Comparison of ENCODE assay signal across 23 cellular contexts in the genomic region with DNA sequence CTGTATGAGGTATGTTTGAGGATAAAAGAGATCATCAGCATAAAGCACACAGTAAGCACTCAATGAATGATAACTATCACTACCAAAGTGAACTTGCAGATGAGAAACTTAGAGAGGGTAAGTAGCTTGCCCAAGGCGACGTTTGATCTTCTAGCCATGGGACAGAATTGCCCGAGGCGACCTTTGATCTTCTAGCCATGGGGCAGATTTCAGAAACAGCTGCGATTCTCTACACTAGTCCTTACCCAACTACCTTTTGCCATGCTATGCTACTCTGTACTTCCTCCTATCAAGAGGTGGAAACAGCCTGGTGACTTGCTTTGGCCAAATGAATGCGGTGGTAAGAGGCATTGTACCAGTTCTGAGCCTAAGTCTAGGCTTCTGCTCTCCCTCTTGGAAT. TPM values are rescaled to one million over a fixed set of nuclear protein-coding genes. Genes with fewer than 3 reads are reported as not detected.
DNase-seq lines count a peak whose midpoint lies in the region; ATAC-seq and TF ChIP-seq lines count a peak whose summit lies in the region.
"Had no signal": no experiment of that assay in that cellular context is flagged by ENCODE, and none has a peak within 500 bp of the region (broad histone marks: within the 10 kb centered on the region; RNA-seq: fewer than 3 reads in every experiment).

No MANE protein-coding gene starts in this region.

- H3K9me3 ChIP-seq in breast epithelium: no peaks in the 10 kb centered on the region
- H3K9me3 ChIP-seq in right lobe of liver: no peaks in the 10 kb centered on the region
- no peaks in the 10 kb centered on the region for H3K9me3 ChIP-seq in sigmoid colon
- H3K9me3 ChIP-seq: BE2C, MG63 had no signal

- H3K9ac ChIP-seq in mesendoderm (ENCODE audit: low read length): no peak overlapping the region
- H3K9ac ChIP-seq: GM23248 had no signal

- no peak overlapping the region for H3K4ac ChIP-seq in mesendoderm (ENCODE audit: low read depth, low read length)

- no peaks in the 10 kb centered on the region for H3K79me1 ChIP-seq in mesendoderm (ENCODE audit: low read length)

- no peaks in the 10 kb centered on the region for H3K79me2 ChIP-seq in mesendoderm (ENCODE audit: control insufficient read depth, insufficient read depth, low read length)

- peak overlapping the region; percentile 25 for H3K27ac Mint-ChIP-seq in MCF 10A (ENCODE audit: low read depth, unreplicated experiment)
- H3K27ac Mint-ChIP-seq in CD14-positive monocyte: no peak overlapping the region

- H3K4me3 Mint-ChIP-seq in MCF 10A (ENCODE audit: unreplicated experiment): no peak overlapping the region
- H3K4me3 Mint-ChIP-seq in CD14-positive monocyte: no peak overlapping the region

- H4K5ac ChIP-seq in mesendoderm (ENCODE audit: low read length): no peak overlapping the region

- no peaks in the 10 kb centered on the region for H3K36me3 Mint-ChIP-seq in MCF 10A (ENCODE audit: insufficient read depth, unreplicated experiment)
- no peaks in the 10 kb centered on the region for H3K36me3 Mint-ChIP-seq in CD14-positive monocyte

- no peak for TF ChIP-seq EP300 in sigmoid colon (IDR thresholded peaks at IDR 0.05)

- DNase-seq in MCF 10A (ENCODE audit: unreplicated experiment): no peak
- no peak for DNase-seq in breast epithelium (ENCODE audit: low spot score in 2 of 2)
- DNase-seq in right lobe of liver: no peak
- DNase-seq in sigmoid colon: no peak
- no peak for DNase-seq in mesendoderm
- DNase-seq in RKO (ENCODE audit: low spot score): no peak
- no peak for DNase-seq in CD14-positive monocyte (ENCODE audit: low spot score)
- DNase-seq: ACHN, BE2C, Calu3, DMS153, H7, KBM-7, NCI-H1105 treated with DMSO at 0.1 percent for 48 hours, NCI-H146, NCI-H446, NCI-H524 treated with DMSO at 0.1 percent for 48 hours, NCI-H774, SHP77 treated with DMSO at 0.1 percent for 48 hours had no signal

- no peak overlapping the region for H3K56ac ChIP-seq in mesendoderm (ENCODE audit: low read length)

- no peak for TF ChIP-seq CTCF in MCF 10A (IDR thresholded peaks at IDR 0.05; ENCODE audit: unreplicated experiment)
- no peak for TF ChIP-seq CTCF in breast epithelium (IDR thresholded peaks at IDR 0.05)
- TF ChIP-seq CTCF in right lobe of liver (IDR thresholded peaks at IDR 0.05): no peak
- TF ChIP-seq CTCF in sigmoid colon (IDR thresholded peaks at IDR 0.05): no peak
- TF ChIP-seq CTCF in CD14-positive monocyte (IDR thresholded peaks at IDR 0.05): no peak

- no peak overlapping the region for H2BK5ac ChIP-seq in mesendoderm (ENCODE audit: low read length)

- H3K4me1 Mint-ChIP-seq in MCF 10A (ENCODE audit: insufficient read depth, unreplicated experiment): peaks cover 7% of the 10 kb centered on the region
- H3K4me1 Mint-ChIP-seq in CD14-positive monocyte: no peaks in the 10 kb centered on the region

- CTCF ChIA-PET in MCF 10A (lab: Yijun Ruan, JAX): interaction anchor here (0.6 to 1.8 kb wide), 7 partner anchors 15 to 917 kb away, joined by 3 to 11 read pairs (median 4); no protein-coding TSS in a partner anchor

- H3K27me3 Mint-ChIP-seq in MCF 10A (ENCODE audit: insufficient read depth, unreplicated experiment) (no peaks in the 10 kb centered on the region), CD14-positive monocyte (ENCODE audit: low read depth in 3 of 3) (peaks cover 0 to 1% (median 1%) of the 10 kb centered on the region in 3 donors)

- no peak overlapping the region for H2BK15ac ChIP-seq in mesendoderm (replicated peaks; ENCODE audit: low read depth)

- no peak overlapping the region for H3K27ac ChIP-seq in breast epithelium
- no peak overlapping the region for H3K27ac ChIP-seq in right lobe of liver
- peak overlapping the region in 3 of 4 donors; percentile 91 to 99 (median 96) for H3K27ac ChIP-seq in sigmoid colon
- H3K27ac ChIP-seq in mesendoderm (ENCODE audit: low read depth, low read length): no peak overlapping the region
- H3K27ac ChIP-seq: 22Rv1, GM23248, RWPE1 had no signal

- H2AK5ac ChIP-seq in mesendoderm (ENCODE audit: low read length): no peak overlapping the region

- TF ChIP-seq POLR2A in breast epithelium (IDR thresholded peaks at IDR 0.05): no peak
- no peak for TF ChIP-seq POLR2A in right lobe of liver (IDR thresholded peaks at IDR 0.05)
- TF ChIP-seq POLR2A in sigmoid colon (IDR thresholded peaks at IDR 0.05): no peak

- 58% methylated on average over 6 of the region's 6 CpGs for WGBS in right lobe of liver (ENCODE audit: insufficient coverage, low coverage, low lambda C conversion rate, missing lambda C conversion rate)
- WGBS in sigmoid colon, 2 donors: 76 to 89% methylated on average over 6 of the region's 6 CpGs
- WGBS in mesendoderm (ENCODE audit: extremely low coverage, insufficient coverage, low lambda C conversion rate): no CpG with 5 or more reads among the region's 6 CpGs

- H3K18ac ChIP-seq in mesendoderm (ENCODE audit: low read length): no peak overlapping the region

- POLR2A ChIA-PET in MCF 10A (lab: Yijun Ruan, JAX): interaction anchor here (0.9 to 2.5 kb wide), 2 partner anchors 14 to 24 kb away, joined by 3 to 16 read pairs; partner anchors contain the start of gene NT5DC3

- no peak overlapping the region for H3K4me2 ChIP-seq in mesendoderm (ENCODE audit: low read length)

- no peak overlapping the region for H3K23ac ChIP-seq in mesendoderm (ENCODE audit: low read length)

- H3K36me3 ChIP-seq in breast epithelium (no peaks in the 10 kb centered on the region), right lobe of liver (no peaks in the 10 kb centered on the region), sigmoid colon (no peaks in the 10 kb centered on the region), mesendoderm (ENCODE audit: control insufficient read depth, insufficient read depth, low read length) (no peaks in the 10 kb centered on the region)
- H3K36me3 ChIP-seq: BE2C, MG63 had no signal

- H2BK120ac ChIP-seq in mesendoderm (ENCODE audit: low read depth, low read length): no peak overlapping the region

- no peaks in the 10 kb centered on the region for H3K9me3 Mint-ChIP-seq in MCF 10A (ENCODE audit: unreplicated experiment)
- no peaks in the 10 kb centered on the region for H3K9me3 Mint-ChIP-seq in CD14-positive monocyte

- no TSS peak for BruUV-seq in MCF 10A (replicated peaks; lab: Mats Ljungman, UMichigan)

- peak; percentile 52 to 80 (median 69) for ATAC-seq in right lobe of liver

- no peak overlapping the region for H4K8ac ChIP-seq in mesendoderm (ENCODE audit: low read depth, low read length)

- intact Hi-C loops in MCF 10A (cut with micrococcal nuclease): no loop called here
- intact Hi-C loops in breast epithelium (cut with DNase I; ENCODE audit: low total_unique reads): no loop called here
- intact Hi-C loops in right lobe of liver (cut with DNase I): no loop called here
- intact Hi-C loops in sigmoid colon (cut with DNase I): loop anchor here (5.0 kb wide), 2 partner anchors 62 to 237 kb away; no protein-coding TSS in a partner anchor
- intact Hi-C loops in CD14-positive monocyte (cut with micrococcal nuclease): loop anchor here in 1 of 2 donors (5.0 kb wide), 1 partner anchor 92 kb away; no protein-coding TSS in a partner anchor

- H3K4me1 ChIP-seq in breast epithelium: no peaks in the 10 kb centered on the region
- H3K4me1 ChIP-seq in right lobe of liver: no peaks in the 10 kb centered on the region
- H3K4me1 ChIP-seq in sigmoid colon: peaks cover 0 to 74% (median 67%) of the 10 kb centered on the region in 4 donors
- H3K4me1 ChIP-seq in mesendoderm (ENCODE audit: control insufficient read depth, low read depth, low read length): no peaks in the 10 kb centered on the region
- H3K4me1 ChIP-seq: BE2C had no signal

- no peaks in the 10 kb centered on the region for H3K27me3 ChIP-seq in breast epithelium
- H3K27me3 ChIP-seq in right lobe of liver: no peaks in the 10 kb centered on the region
- H3K27me3 ChIP-seq in sigmoid colon: no peaks in the 10 kb centered on the region
- H3K27me3 ChIP-seq in mesendoderm (ENCODE audit: insufficient read depth, low read length, poor library complexity): no peaks in the 10 kb centered on the region
- H3K27me3 ChIP-seq: BE2C, MG63 had no signal

- H3K4me3 ChIP-seq in breast epithelium: no peak overlapping the region
- H3K4me3 ChIP-seq in right lobe of liver: no peak overlapping the region
- H3K4me3 ChIP-seq in sigmoid colon: no peak overlapping the region
- H3K4me3 ChIP-seq in mesendoderm (ENCODE audit: low read length): no peak overlapping the region
- H3K4me3 ChIP-seq: GM23248, MG63 had no signal

RNA-seq across cellular contexts. Expression of gene NT5DC3, which starts 23.7 kb away (rescaled TPM):
- total RNA-seq in MCF 10A (2022) (15.1 and 18.3 TPM in 2 replicates), breast epithelium (10 to 100 TPM in 2 of 3 donors, 1 to 10 TPM in 1; 3.8 to 19.9 (median 12.5) TPM), right lobe of liver (10 to 100 TPM in 1 of 6 experiments, 1 to 10 TPM in 5; 3.3 to 10.2 (median 6.6) TPM), sigmoid colon (100 to 1,000 TPM; 179 to 346 (median 240) TPM)
- polyA plus RNA-seq in sigmoid colon (1 to 10 TPM in 2 of 3 donors, under 1 TPM in 1; 0.23 to 6.8 (median 1.8) TPM), CD14-positive monocyte (under 1 TPM; 0.27 to 0.93 TPM)
- polyA plus RNA-seq in mesendoderm (2013, experiment 1 of 2): 3.4 TPM
- polyA plus RNA-seq in mesendoderm (2013, experiment 2 of 2): 3.0 TPM

Comparison
In these comparisons a context has a peak if more than half of its experiments do, and no peak if none do; other contexts are left out.
1. H3K27ac ChIP-seq: peak in sigmoid colon (3 of 4); none in breast epithelium (0 of 2), right lobe of liver (0 of 3) and mesendoderm (single experiment).